Comparison of ENCODE assay signal across 30 cellular contexts in genomic region chr22:46198274-46198673, GRCh38.
"Had no signal": no experiment of that assay in that cellular context is flagged by ENCODE, and none has a peak within 500 bp of the region (broad histone marks: within the 10 kb centered on the region; RNA-seq: fewer than 3 reads in every experiment).

No MANE protein-coding gene starts in this region.

- H3K27me3 ChIP-seq: brain microvascular endothelial cell, dorsolateral prefrontal cortex, foreskin keratinocyte, gastrocnemius medialis had no signal

- ATAC-seq: activated CD4-positive, CD25-positive, alpha-beta regulatory T cell treated with anti-CD3 and anti-CD28 coated beads, Interleukin-2, amount 50 U/mL, for 24 hours; activated CD8-positive, alpha-beta T cell treated with anti-CD3 and anti-CD28 coated beads for 36 hours; activated T-cell treated with anti-CD3 and anti-CD28 coated beads, Interleukin-2, amount 50 U/mL, for 4 hours; activated T-helper 17 cell treated with anti-CD3 and anti-CD28 coated beads, Interleukin-2, amount 50 U/mL, for 72 hours; esophagus mucosa; foreskin keratinocyte; gastrocnemius medialis; T-helper 17 cell had no signal

- H3K9me3 ChIP-seq: gastrocnemius medialis had no signal

- H3K36me3 ChIP-seq: brain microvascular endothelial cell had no signal

- DNase-seq: activated B cell treated with CpG ODN at 0.5 μM for 24 hours; activated CD4-positive, alpha-beta T cell treated with anti-CD3 and anti-CD28 coated beads for 48 hours; activated CD4-positive, alpha-beta T cell treated with anti-CD3 and anti-CD28 coated beads, Interleukin-2, amount 50 U/mL, for 1 hour; activated CD4-positive, alpha-beta T cell treated with anti-CD3 and anti-CD28 coated beads, Interleukin-2, amount 50 U/mL, for 48 hours; activated CD8-positive, alpha-beta memory T cell treated with anti-CD3 and anti-CD28 coated beads for 24 hours; activated CD8-positive, alpha-beta T cell treated with anti-CD3 and anti-CD28 coated beads for 36 hours; activated effector memory CD4-positive, alpha-beta T cell treated with Interleukin-2 at 50 U/mL for 16 hours; activated gamma-delta T cell treated with Interleukin-2 at 50 U/mL for 16 hours; activated naive CD4-positive, alpha-beta T cell treated with anti-CD3 and anti-CD28 coated beads, Interleukin-2, amount 50 U/mL, for 16 hours; activated naive CD4-positive, alpha-beta T cell treated with Interleukin-2 at 50 U/mL for 16 hours; activated T-cell treated with anti-CD3 and anti-CD28 coated beads, Interleukin-2, amount 50 U/mL, for 4 hours; amniotic stem cell; anterior cingulate cortex; brain microvascular endothelial cell; dorsolateral prefrontal cortex; effector memory CD4-positive, alpha-beta T cell; endodermal cell; foreskin keratinocyte; gastrocnemius medialis; glutamatergic neuron; T-helper 1 cell; T-helper 17 cell; T1000; WERI-Rb-1 had no signal

- FAIRE-seq: astrocyte, bronchial epithelial cell had no signal

- H3K4me3 ChIP-seq: coronary artery, dorsolateral prefrontal cortex, gastrocnemius medialis had no signal

- H3K27ac ChIP-seq: brain microvascular endothelial cell, coronary artery, dorsolateral prefrontal cortex, foreskin keratinocyte, WERI-Rb-1 had no signal

- H3K4me1 ChIP-seq: foreskin keratinocyte had no signal
